15 cellular contexts compared by ENCODE assay signal in genomic region chr19:8034178-8034525, GRCh38. TPM values are rescaled to one million over a fixed set of nuclear protein-coding genes. Genes with fewer than 3 reads are reported as not detected.
DNase-seq lines count a peak whose midpoint lies in the region; ATAC-seq, FAIRE-seq and TF ChIP-seq lines count a peak whose summit lies in the region.
"Had no signal": no experiment of that assay in that cellular context is flagged by ENCODE, and none has a peak within 500 bp of the region (broad histone marks: within the 10 kb centered on the region; RNA-seq: fewer than 3 reads in every experiment).

No MANE protein-coding gene starts in this region.

- peak overlapping the region; percentile 88; the same call in 1 of the 2 replicates for H3K27ac ChIP-seq in GM23338 (ENCODE audit: low read depth)
- peak overlapping the region; percentile 87 for H3K27ac ChIP-seq in mesodermal cell (ENCODE audit: low read depth, low read length, severe bottlenecking)
- H3K27ac ChIP-seq in trophoblast cell (ENCODE audit: low read depth, low read length) = no peak overlapping the region
- no peak overlapping the region for H3K27ac ChIP-seq in WERI-Rb-1
- no peak overlapping the region for H3K27ac ChIP-seq in upper lobe of right lung
- H3K27ac ChIP-seq: GM23248, HL-60 had no signal

- 0 out of 2 replicates have a peak, but pooled peaks cover 2% of the 10 kb centered on the region for H3F3A ChIP-seq in GM23338 (replicated peaks; ENCODE audit: low read depth)

- no peaks in the 10 kb centered on the region for H3K36me3 Mint-ChIP-seq in GM23338 (ENCODE audit: low read depth)
- H3K36me3 Mint-ChIP-seq: CD14-positive monocyte; CD8-positive, alpha-beta T cell had no signal

- H3K4me3 ChIP-seq in GM23338 = no peak overlapping the region
- H3K4me3 ChIP-seq in mesodermal cell (ENCODE audit: extremely low read depth, insufficient read depth, low read length, poor library complexity, severe bottlenecking) = no peak overlapping the region
- H3K4me3 ChIP-seq in trophoblast cell (ENCODE audit: low read depth, low read length) = no peak overlapping the region
- H3K4me3 ChIP-seq in WERI-Rb-1 (ENCODE audit: low read depth, low read length) = no peak overlapping the region
- H3K4me3 ChIP-seq in upper lobe of right lung = no peak overlapping the region
- H3K4me3 ChIP-seq: GM23248 had no signal

- no peak overlapping the region for H2BK120ac ChIP-seq in trophoblast cell (ENCODE audit: insufficient read depth, low read length, poor library complexity)

- H3K27me3 ChIP-seq in GM23338 (ENCODE audit: insufficient read depth) (no peaks in the 10 kb centered on the region), trophoblast cell (ENCODE audit: insufficient read depth, low read length) (no peaks in the 10 kb centered on the region), WERI-Rb-1 (ENCODE audit: insufficient read depth, low read depth, severe bottlenecking) (no peaks in the 10 kb centered on the region), upper lobe of right lung (no peaks in the 10 kb centered on the region)

- H3K9me2 ChIP-seq in GM23338 (ENCODE audit: insufficient read depth) = no peaks in the 10 kb centered on the region; the same call in 1 of the 2 replicates

- no peak for FAIRE-seq in GM19239 (lab: Jason Lieb, UNC)

- no peak overlapping the region for H3K4ac ChIP-seq in trophoblast cell (ENCODE audit: low read depth, low read length)

- H3K4me1 Mint-ChIP-seq in GM23338 = peaks cover 20% of the 10 kb centered on the region

- TF ChIP-seq CTCF in GM23338 (conservative IDR thresholded peaks at IDR 0.05; ENCODE audit: low read depth in 2 of 2) (no peak), WERI-Rb-1 (IDR thresholded peaks at IDR 0.05; ENCODE audit: low read depth, low read length) (no peak), upper lobe of right lung (IDR thresholded peaks at IDR 0.05) (no peak)

- H3K9me3 Mint-ChIP-seq in GM23338 = no peaks in the 10 kb centered on the region
- H3K9me3 Mint-ChIP-seq: CD8-positive, alpha-beta T cell; H9 had no signal

- no peak overlapping the region for H3K18ac ChIP-seq in trophoblast cell (ENCODE audit: low read length)

- H3K79me2 ChIP-seq in GM23338 (replicated peaks; ENCODE audit: insufficient read depth) = no peaks in the 10 kb centered on the region
- no peaks in the 10 kb centered on the region for H3K79me2 ChIP-seq in trophoblast cell (ENCODE audit: control insufficient read depth, insufficient read depth, low read length, poor library complexity)

- H4K8ac ChIP-seq in trophoblast cell (ENCODE audit: low read depth, low read length) = no peak overlapping the region

- intact Hi-C loops in upper lobe of right lung (cut with DNase I) = no loop called here

- no peaks in the 10 kb centered on the region for H3K36me3 ChIP-seq in GM23338 (ENCODE audit: insufficient read depth)
- no peaks in the 10 kb centered on the region for H3K36me3 ChIP-seq in mesodermal cell (ENCODE audit: control insufficient read depth, insufficient read depth, low read length)
- H3K36me3 ChIP-seq in trophoblast cell (ENCODE audit: control insufficient read depth in 1 of 2, insufficient read depth in 2 of 2, low read length in 2 of 2) = no peaks in the 10 kb centered on the region
- H3K36me3 ChIP-seq in WERI-Rb-1 = no peaks in the 10 kb centered on the region
- no peaks in the 10 kb centered on the region for H3K36me3 ChIP-seq in upper lobe of right lung

- H3K27ac Mint-ChIP-seq in GM23338 = peak overlapping the region; percentile 94; the same call in 1 of the 2 replicates
- H3K27ac Mint-ChIP-seq: CD14-positive monocyte; CD8-positive, alpha-beta T cell had no signal

- no peak overlapping the region for H4K12ac ChIP-seq in trophoblast cell (ENCODE audit: low read depth, low read length)

- H4K91ac ChIP-seq in trophoblast cell (ENCODE audit: low read depth, low read length) = no peak overlapping the region

- H2AFZ ChIP-seq in GM23338 (no peak overlapping the region; the same call in 1 of the 2 replicates), trophoblast cell (ENCODE audit: insufficient read depth, low read length, poor library complexity) (no peak overlapping the region)
- H2AFZ ChIP-seq: GM23248 had no signal

- no peak overlapping the region for H3K23ac ChIP-seq in trophoblast cell (ENCODE audit: low read length)

- 85 to 93% methylated on average over 4 of the region's 6 CpGs for WGBS in mesodermal cell (ENCODE audit: insufficient coverage in 2 of 2), 2 experiments
- WGBS in trophoblast cell (ENCODE audit: extremely low coverage, insufficient coverage, insufficient read length) = no CpG with 5 or more reads among the region's 6 CpGs

- no peak overlapping the region for H2BK5ac ChIP-seq in trophoblast cell (ENCODE audit: low read depth, low read length, poor library complexity)

- H3K9me3 ChIP-seq in mesodermal cell (ENCODE audit: control insufficient read depth, low read length) (no peaks in the 10 kb centered on the region), trophoblast cell (ENCODE audit: insufficient read depth, low read depth, low read length) (peaks cover 2% of the 10 kb centered on the region), WERI-Rb-1 (ENCODE audit: severe bottlenecking) (no peaks in the 10 kb centered on the region), upper lobe of right lung (no peaks in the 10 kb centered on the region)

- peaks cover 8% of the 10 kb centered on the region for H3K4me1 ChIP-seq in GM23338 (ENCODE audit: insufficient read depth)
- peaks cover 5% of the 10 kb centered on the region for H3K4me1 ChIP-seq in mesodermal cell (ENCODE audit: control insufficient read depth, insufficient read depth, low read length, poor library complexity, severe bottlenecking)
- peaks cover 6 to 23% of the 10 kb centered on the region in 2 experiments for H3K4me1 ChIP-seq in trophoblast cell (ENCODE audit: control insufficient read depth in 1 of 2, insufficient read depth in 2 of 2, low read length in 2 of 2)
- H3K4me1 ChIP-seq in upper lobe of right lung = no peaks in the 10 kb centered on the region

- H3K4me2 ChIP-seq in GM23338 (no peak overlapping the region), trophoblast cell (ENCODE audit: low read length) (no peak overlapping the region)

- no peak overlapping the region for H3K14ac ChIP-seq in trophoblast cell (ENCODE audit: low read length)

- DNase-seq in GM23338 (ENCODE audit: low spot score) (no peak), cerebellar cortex (ENCODE audit: low spot score) (peak; percentile 32), trophoblast cell (peak; percentile 91 to 96), GM19239 (ENCODE audit: insufficient read length, low spot score) (no peak), WERI-Rb-1 (no peak), upper lobe of right lung (no peak)
- DNase-seq: CD8-positive, alpha-beta T cell; DMS53; GM23248; H9 had no signal

- peaks cover 11% of the 10 kb centered on the region for H3K79me1 ChIP-seq in trophoblast cell (ENCODE audit: low read length)

- no peak overlapping the region for H2BK12ac ChIP-seq in trophoblast cell (ENCODE audit: low read length)

- no peak for ATAC-seq in GM23338
- ATAC-seq in upper lobe of right lung = no peak
- ATAC-seq: CD8-positive, alpha-beta T cell had no signal

- no peak overlapping the region for H3K4me3 Mint-ChIP-seq in GM23338
- H3K4me3 Mint-ChIP-seq: CD8-positive, alpha-beta T cell had no signal

- no peak overlapping the region for H3K9ac ChIP-seq in trophoblast cell (ENCODE audit: low read length)
- H3K9ac ChIP-seq: GM23248 had no signal

- no peak overlapping the region for H2AK5ac ChIP-seq in trophoblast cell (ENCODE audit: low read length)

- H4K20me1 ChIP-seq in GM23338 (replicated peaks; ENCODE audit: insufficient read depth) = no peaks in the 10 kb centered on the region

- H3K27me3 Mint-ChIP-seq in GM23338 (ENCODE audit: insufficient read depth, low read depth, poor library complexity) = peaks cover 13% of the 10 kb centered on the region

TF ChIP-seq in GM23338, 12 proteins besides CTCF, POLR2A, EP300 and RAD21:
- TF ChIP-seq EZH2phosphoT487 (IDR thresholded peaks at IDR 0.05; ENCODE audit: unreplicated experiment) = no peak

RNA-seq across cellular contexts. Expression of gene CCL25, which starts 18.4 kb away (rescaled TPM):
- 0.52 TPM in 1 of 2 replicates, not detected in the other for total RNA-seq in GM23338 (2014; rRNA removed; shearing (Covaris generic))
- polyA plus RNA-seq in GM23338 (2016; fragmentation: Nextera tagmentation; extraction: Ambion mirVana) = 0.73 and 0.97 TPM in 2 replicates
- polyA plus RNA-seq in mesodermal cell (2013, experiment 1 of 2) = not detected
- not detected for polyA plus RNA-seq in mesodermal cell (2013, experiment 2 of 2)
- 0.10 TPM in 2 replicates for polyA plus RNA-seq in trophoblast cell (2013)
- not detected for total RNA-seq in upper lobe of right lung
- total RNA-seq: A673; CD8-positive, alpha-beta T cell; GM23248; H9 had no signal
- polyA plus RNA-seq: BJ, CD14-positive monocyte, GM23248 had no signal

RNA-seq across cellular contexts. Expression of gene ELAVL1, which starts 28.7 kb away (rescaled TPM):
- 118 and 143 TPM in 2 replicates for total RNA-seq in GM23338 (2014; rRNA removed; shearing (Covaris generic))
- polyA plus RNA-seq in GM23338 (2016; fragmentation: Nextera tagmentation; extraction: Ambion mirVana) = 74.1 and 81.6 TPM in 2 replicates
- 135 TPM for polyA plus RNA-seq in mesodermal cell (2013, experiment 1 of 2)
- 121 TPM for polyA plus RNA-seq in mesodermal cell (2013, experiment 2 of 2)
- polyA plus RNA-seq in trophoblast cell (2013) = 65.9 and 68.2 TPM in 2 replicates
- total RNA-seq in upper lobe of right lung = 65.9 TPM

Comparison
In these comparisons a context has a peak if more than half of its experiments do, and no peak if none do; other contexts are left out.
1. DNase-seq: peak in cerebellar cortex (single experiment) and trophoblast cell (2 of 2); none in GM23338 (single experiment), GM19239 (single experiment), WERI-Rb-1 (single experiment) and upper lobe of right lung (single experiment).
2. H3K27ac ChIP-seq: peak in GM23338 (single experiment) and mesodermal cell (single experiment); none in trophoblast cell (single experiment), WERI-Rb-1 (single experiment) and upper lobe of right lung (single experiment).